ENCODE assay signal across 9 cellular contexts in genomic region chr12:65335021-65335714, GRCh38. TPM values are rescaled to one million over a fixed set of nuclear protein-coding genes. Genes with fewer than 3 reads are reported as not detected.
A peak's percentile ranks its signal among the peaks of the same experiment; 100 is the strongest.
DNase-seq lines count a peak whose midpoint lies in the region; ATAC-seq lines count a peak whose summit lies in the region.
"Had no signal": no experiment of that assay in that cellular context is flagged by ENCODE, and none has a peak within 500 bp of the region (broad histone marks: within the 10 kb centered on the region; RNA-seq: fewer than 3 reads in every experiment).

No MANE protein-coding gene starts in this region.

- DNase-seq in ACHN (peak; percentile 52), dedifferentiated amniotic fluid mesenchymal stem cell (ENCODE audit: extremely low spot score) (peak; percentile 70), retina (no peak), NK-92 (lab: John Stamatoyannopoulos, UW; ENCODE audit: unreplicated experiment) (no peak)
- no peak for DNase-seq in activated naive CD4-positive, alpha-beta T cell treated with anti-CD3 and anti-CD28 coated beads, Interleukin-2, amount 50 U/mL, for 72 hours (ENCODE audit: low spot score in 2 of 2)
- DNase-seq: activated naive CD8-positive, alpha-beta T cell treated with anti-CD3 and anti-CD28 coated beads, Interleukin-2, amount 50 U/mL, for 24 hours had no signal

- H3K27me3 ChIP-seq in HUES6 (ENCODE audit: control insufficient read depth, insufficient read depth, low read length), result no peaks in the 10 kb centered on the region

- no peaks in the 10 kb centered on the region for H3K36me3 Mint-ChIP-seq in activated naive CD4-positive, alpha-beta T cell treated with anti-CD3 and anti-CD28 coated beads, Interleukin-2, amount 50 U/mL, for 72 hours

- no peak overlapping the region for H3K27ac Mint-ChIP-seq in activated naive CD4-positive, alpha-beta T cell treated with anti-CD3 and anti-CD28 coated beads, Interleukin-2, amount 50 U/mL, for 72 hours
- H3K27ac Mint-ChIP-seq: activated naive CD8-positive, alpha-beta T cell treated with anti-CD3 and anti-CD28 coated beads, Interleukin-2, amount 50 U/mL, for 24 hours had no signal

- in situ Hi-C loops in ACHN (cut with HindIII; ENCODE audit: low pct_ligation_motif_present, low pct_unique_long_range_greater_than_20kb, low sequenced_read_pairs), result no loop called here

- H3K27ac ChIP-seq in HUES6 (ENCODE audit: low read depth, low read length) (peak overlapping the region; percentile 7; the same call in 1 of the 2 replicates), mesodermal cell (ENCODE audit: low read depth, low read length, severe bottlenecking) (peak overlapping the region; percentile 93)

- 80% methylated on average over 2 of the region's 5 CpGs; no CpG with 5 or more reads in 1 of the 2 experiments for WGBS in mesodermal cell (ENCODE audit: insufficient coverage in 2 of 2), 2 experiments

- H3K9ac ChIP-seq in HUES6 (ENCODE audit: low read length), result no peak overlapping the region

- H3K36me3 ChIP-seq in HUES6 (ENCODE audit: control insufficient read depth, insufficient read depth, low read length) (no peaks in the 10 kb centered on the region), mesodermal cell (ENCODE audit: control insufficient read depth, insufficient read depth, low read length) (peaks cover 13% of the 10 kb centered on the region)

- H3K4me3 ChIP-seq in HUES6 (ENCODE audit: low read depth, low read length), result no peak overlapping the region
- no peak overlapping the region for H3K4me3 ChIP-seq in mesodermal cell (ENCODE audit: extremely low read depth, insufficient read depth, low read length, poor library complexity, severe bottlenecking)

- H3K4me1 ChIP-seq in HUES6 (ENCODE audit: control insufficient read depth, insufficient read depth, low read length) (peaks cover 7% of the 10 kb centered on the region), mesodermal cell (ENCODE audit: control insufficient read depth, insufficient read depth, low read length, poor library complexity, severe bottlenecking) (peaks cover 20% of the 10 kb centered on the region)

- H3K9me3 Mint-ChIP-seq in activated naive CD4-positive, alpha-beta T cell treated with anti-CD3 and anti-CD28 coated beads, Interleukin-2, amount 50 U/mL, for 72 hours, result no peaks in the 10 kb centered on the region
- H3K9me3 Mint-ChIP-seq: activated naive CD8-positive, alpha-beta T cell treated with anti-CD3 and anti-CD28 coated beads, Interleukin-2, amount 50 U/mL, for 24 hours had no signal

- no peak for ATAC-seq in activated naive CD4-positive, alpha-beta T cell treated with anti-CD3 and anti-CD28 coated beads, Interleukin-2, amount 50 U/mL, for 72 hours
- no peak for ATAC-seq in GM21619 (IDR thresholded peaks at IDR 0.05; ENCODE audit: unreplicated experiment)
- ATAC-seq: activated naive CD8-positive, alpha-beta T cell treated with anti-CD3 and anti-CD28 coated beads, Interleukin-2, amount 50 U/mL, for 24 hours had no signal

- no peaks in the 10 kb centered on the region for H3K9me3 ChIP-seq in HUES6 (ENCODE audit: control insufficient read depth, insufficient read depth, low read depth, low read length)
- H3K9me3 ChIP-seq in mesodermal cell (ENCODE audit: control insufficient read depth, low read length), result no peaks in the 10 kb centered on the region

RNA-seq across cellular contexts. Expression of gene MSRB3, which starts 56.7 kb away (rescaled TPM):
- polyA plus RNA-seq in mesodermal cell (2013, experiment 1 of 2), result 26.5 TPM
- polyA plus RNA-seq in mesodermal cell (2013, experiment 2 of 2), result 25.9 TPM
- under 1 TPM in 1 of 2 donors, not detected in 1; 0.18 TPM for total RNA-seq in activated naive CD4-positive, alpha-beta T cell treated with anti-CD3 and anti-CD28 coated beads, Interleukin-2, amount 50 U/mL, for 72 hours

Comparison
In these comparisons a context has a peak if more than half of its experiments do, and no peak if none do; other contexts are left out.
1. DNase-seq: peak in ACHN (single experiment) and dedifferentiated amniotic fluid mesenchymal stem cell (single experiment); none in retina (single experiment), NK-92 (single experiment) and activated naive CD4-positive, alpha-beta T cell treated with anti-CD3 and anti-CD28 coated beads, Interleukin-2, amount 50 U/mL, for 72 hours (0 of 2).